Comparison of ENCODE assay signal across 40 cellular contexts in the genomic region with DNA sequence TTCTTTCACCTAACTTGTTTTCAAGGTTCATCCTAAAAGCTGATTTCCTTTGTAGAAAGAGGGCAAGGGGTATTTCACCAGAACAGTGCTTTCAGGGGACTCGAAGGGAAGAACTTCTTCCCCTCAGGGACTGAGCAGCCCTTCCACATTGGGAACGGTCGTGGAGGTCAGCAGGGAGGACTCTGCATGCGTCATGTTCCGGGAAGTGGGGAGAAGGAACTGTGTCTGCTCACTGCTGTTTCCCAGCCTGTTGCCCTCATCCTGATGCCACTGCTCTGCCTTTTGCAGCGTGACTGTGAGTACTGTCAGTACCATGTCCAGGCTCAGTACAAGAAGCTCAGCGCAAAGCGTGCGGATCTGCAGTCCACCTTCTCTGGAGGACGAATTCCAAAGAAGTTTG. TPM values are rescaled to one million over a fixed set of nuclear protein-coding genes. Genes with fewer than 3 reads are reported as not detected.
"Had no signal": no experiment of that assay in that cellular context is flagged by ENCODE, and none has a peak within 500 bp of the region (broad histone marks: within the 10 kb centered on the region; RNA-seq: fewer than 3 reads in every experiment).

No MANE protein-coding gene starts in this region.

- ATAC-seq: activated CD8-positive, alpha-beta T cell treated with anti-CD3 and anti-CD28 coated beads for 36 hours; activated naive CD8-positive, alpha-beta T cell treated with anti-CD3 and anti-CD28 coated beads, Interleukin-2, amount 50 U/mL, for 24 hours; activated T-cell treated with anti-CD3 and anti-CD28 coated beads, Interleukin-2, amount 50 U/mL, for 4 hours; activated T-cell treated with anti-CD3 and anti-CD28 coated beads, Interleukin-2, amount 50 U/mL, for 72 hours; activated T-helper 17 cell treated with anti-CD3 and anti-CD28 coated beads, Interleukin-2, amount 50 U/mL, for 72 hours had no signal

- DNase-seq: activated B cell treated with CpG ODN at 0.5 μM for 24 hours; activated CD4-positive, alpha-beta memory T cell treated with anti-CD3 and anti-CD28 coated beads for 36 hours; activated CD4-positive, alpha-beta T cell treated with anti-CD3 and anti-CD28 coated beads for 4 hours; activated CD4-positive, alpha-beta T cell treated with anti-CD3 and anti-CD28 coated beads, Interleukin-2, amount 10 ng/mL, durations not matched to agents 24 days and 14 days; activated CD4-positive, alpha-beta T cell treated with anti-CD3 and anti-CD28 coated beads, Interleukin-2, amount 50 U/mL, for 1 hour; activated CD4-positive, alpha-beta T cell treated with anti-CD3 and anti-CD28 coated beads, Interleukin-2, amount 50 U/mL, for 4 hours; activated CD4-positive, CD25-positive, alpha-beta regulatory T cell treated with anti-CD3 and anti-CD28 coated beads, Interleukin-2, amount 50 U/mL, for 72 hours; activated CD8-positive, alpha-beta memory T cell treated with anti-CD3 and anti-CD28 coated beads, Interleukin-2, amount 50 U/mL, for 4 hours; activated CD8-positive, alpha-beta T cell treated with anti-CD3 and anti-CD28 coated beads for 36 hours; activated effector memory CD4-positive, alpha-beta T cell treated with anti-CD3 and anti-CD28 coated beads, Interleukin-2, amount 50 U/mL, for 16 hours; activated gamma-delta T cell treated with Interleukin-2 at 50 U/mL for 16 hours; activated naive CD4-positive, alpha-beta T cell; activated naive CD4-positive, alpha-beta T cell treated with anti-CD3 and anti-CD28 coated beads for 36 hours; activated naive CD8-positive, alpha-beta T cell treated with anti-CD3 and anti-CD28 coated beads, Interleukin-2, amount 10 ng/mL, durations not matched to agents 7 days and 5 days; activated naive CD8-positive, alpha-beta T cell treated with anti-CD3 and anti-CD28 coated beads, Interleukin-2, amount 50 U/mL, for 24 hours; activated T-cell treated with anti-CD3 and anti-CD28 coated beads for 4 hours; activated T-cell treated with anti-CD3 and anti-CD28 coated beads, Interleukin-2, amount 50 U/mL, for 1 hour; activated T-cell treated with anti-CD3 and anti-CD28 coated beads, Interleukin-2, amount 50 U/mL, for 4 hours; activated T-cell treated with anti-CD3 and anti-CD28 coated beads, Interleukin-2, amount 50 U/mL, for 72 hours; amygdala; anterior cingulate cortex; caudate nucleus; T-helper 1 cell; T-helper 2 cell; T-helper 9 cell had no signal

- FAIRE-seq: bronchial epithelial cell, TTC549 had no signal

- H3K4me1 Mint-ChIP-seq: activated CD4-positive, alpha-beta T cell treated with anti-CD3 and anti-CD28 coated beads, Interleukin-2, amount 10 ng/mL, durations not matched to agents 24 days and 14 days; activated naive CD4-positive, alpha-beta T cell treated with anti-CD3 and anti-CD28 coated beads, Interleukin-2, amount 50 U/mL, for 24 hours; activated naive CD8-positive, alpha-beta T cell treated with anti-CD3 and anti-CD28 coated beads, Interleukin-2, amount 10 ng/mL, durations not matched to agents 7 days and 5 days; activated naive CD8-positive, alpha-beta T cell treated with anti-CD3 and anti-CD28 coated beads, Interleukin-2, amount 50 U/mL, for 24 hours; activated T-helper 17 cell treated with anti-CD3 and anti-CD28 coated beads, Interleukin-2, amount 50 U/mL, for 72 hours; brain; central memory CD8-positive, alpha-beta T cell had no signal

- H3K36me3 ChIP-seq: ascending aorta had no signal

- H3K4me3 Mint-ChIP-seq: activated B cell treated with CpG ODN at 0.5 μM for 24 hours; activated CD4-positive, alpha-beta memory T cell treated with anti-CD3 and anti-CD28 coated beads for 36 hours; activated CD4-positive, alpha-beta T cell treated with anti-CD3 and anti-CD28 coated beads, Interleukin-2, amount 10 ng/mL, durations not matched to agents 24 days and 14 days; activated CD8-positive, alpha-beta T cell treated with anti-CD3 and anti-CD28 coated beads for 36 hours; activated naive CD4-positive, alpha-beta T cell treated with anti-CD3 and anti-CD28 coated beads for 36 hours; activated naive CD4-positive, alpha-beta T cell treated with anti-CD3 and anti-CD28 coated beads, Interleukin-2, amount 50 U/mL, for 24 hours; activated naive CD8-positive, alpha-beta T cell; activated naive CD8-positive, alpha-beta T cell treated with anti-CD3 and anti-CD28 coated beads, Interleukin-2, amount 10 ng/mL, durations not matched to agents 7 days and 5 days; activated naive CD8-positive, alpha-beta T cell treated with anti-CD3 and anti-CD28 coated beads, Interleukin-2, amount 50 U/mL, for 24 hours; activated T-cell treated with anti-CD3 and anti-CD28 coated beads, Interleukin-2, amount 50 U/mL, for 4 hours; activated T-cell treated with anti-CD3 and anti-CD28 coated beads, Interleukin-2, amount 50 U/mL, for 72 hours; activated T-helper 1 cell treated with anti-CD3 and anti-CD28 coated beads, Interleukin-12 subunit alpha, Interleukin-12 subunit beta, Interleukin-2, Interleukin-4 antibody, amounts not matched to agents 30 ng/mL and 10 ng/mL and 1 ng/mL, durations not matched to agents 14 hours and 24 hours and 36 hours; activated T-helper 17 cell treated with anti-CD3 and anti-CD28 coated beads, Interleukin-2, amount 50 U/mL, for 72 hours; brain; central memory CD8-positive, alpha-beta T cell; T-helper 1 cell treated with Interleukin-12 subunit alpha and Interleukin-12 subunit beta and Interleukin-4 antibody, amounts not matched to agents 30 μg/mL and 1 μg/mL, for 36 hours; T-helper 2 cell treated with Interferon-gamma antibody and Interleukin-4, amounts not matched to agents 5 μg/mL and 100 μg/mL, for 36 hours had no signal

- H3K27me3 Mint-ChIP-seq: activated B cell treated with CpG ODN at 0.5 μM for 24 hours; activated CD4-positive, alpha-beta memory T cell treated with anti-CD3 and anti-CD28 coated beads for 36 hours; activated CD4-positive, alpha-beta T cell treated with anti-CD3 and anti-CD28 coated beads, Interleukin-2, amount 10 ng/mL, durations not matched to agents 24 days and 14 days; activated CD8-positive, alpha-beta T cell treated with anti-CD3 and anti-CD28 coated beads for 36 hours; activated naive CD4-positive, alpha-beta T cell treated with anti-CD3 and anti-CD28 coated beads, Interleukin-2, amount 50 U/mL, for 24 hours; activated naive CD8-positive, alpha-beta T cell; activated naive CD8-positive, alpha-beta T cell treated with anti-CD3 and anti-CD28 coated beads, Interleukin-2, amount 10 ng/mL, durations not matched to agents 7 days and 5 days; activated naive CD8-positive, alpha-beta T cell treated with anti-CD3 and anti-CD28 coated beads, Interleukin-2, amount 50 U/mL, for 24 hours; activated T-helper 17 cell treated with anti-CD3 and anti-CD28 coated beads, Interleukin-2, amount 50 U/mL, for 72 hours; brain; central memory CD8-positive, alpha-beta T cell had no signal

- H3K4me1 ChIP-seq: ascending aorta had no signal

- H3K27ac Mint-ChIP-seq: activated B cell treated with CpG ODN at 0.5 μM for 24 hours; activated CD4-positive, alpha-beta memory T cell treated with anti-CD3 and anti-CD28 coated beads for 36 hours; activated CD4-positive, alpha-beta T cell treated with anti-CD3 and anti-CD28 coated beads, Interleukin-2, amount 10 ng/mL, durations not matched to agents 24 days and 14 days; activated CD8-positive, alpha-beta T cell treated with anti-CD3 and anti-CD28 coated beads for 36 hours; activated naive CD4-positive, alpha-beta T cell treated with anti-CD3 and anti-CD28 coated beads for 36 hours; activated naive CD4-positive, alpha-beta T cell treated with anti-CD3 and anti-CD28 coated beads, Interleukin-2, amount 50 U/mL, for 24 hours; activated naive CD8-positive, alpha-beta T cell; activated naive CD8-positive, alpha-beta T cell treated with anti-CD3 and anti-CD28 coated beads, Interleukin-2, amount 10 ng/mL, durations not matched to agents 7 days and 5 days; activated naive CD8-positive, alpha-beta T cell treated with anti-CD3 and anti-CD28 coated beads, Interleukin-2, amount 50 U/mL, for 24 hours; activated T-cell treated with anti-CD3 and anti-CD28 coated beads, Interleukin-2, amount 50 U/mL, for 72 hours; activated T-helper 1 cell treated with anti-CD3 and anti-CD28 coated beads, Interleukin-12 subunit alpha, Interleukin-12 subunit beta, Interleukin-2, Interleukin-4 antibody, amounts not matched to agents 30 ng/mL and 10 ng/mL and 1 ng/mL, durations not matched to agents 14 hours and 24 hours and 36 hours; activated T-helper 17 cell treated with anti-CD3 and anti-CD28 coated beads, Interleukin-2, amount 50 U/mL, for 72 hours; T-helper 1 cell treated with Interleukin-12 subunit alpha and Interleukin-12 subunit beta and Interleukin-4 antibody, amounts not matched to agents 30 μg/mL and 1 μg/mL, for 36 hours; T-helper 2 cell treated with Interferon-gamma antibody and Interleukin-4, amounts not matched to agents 5 μg/mL and 100 μg/mL, for 36 hours had no signal

- H3K9me3 ChIP-seq: ascending aorta had no signal

- H3K4me3 ChIP-seq: ascending aorta, cardiac muscle cell had no signal

- H3K36me3 Mint-ChIP-seq: activated naive CD4-positive, alpha-beta T cell treated with anti-CD3 and anti-CD28 coated beads, Interleukin-2, amount 50 U/mL, for 24 hours had no signal

- H3K27ac ChIP-seq: ascending aorta, cardiac muscle cell, VCaP had no signal

- H3K27me3 ChIP-seq: ascending aorta, cardiac muscle cell had no signal

- H3K9me3 Mint-ChIP-seq: activated B cell treated with CpG ODN at 0.5 μM for 24 hours; activated CD4-positive, alpha-beta memory T cell treated with anti-CD3 and anti-CD28 coated beads for 36 hours; activated CD4-positive, alpha-beta T cell treated with anti-CD3 and anti-CD28 coated beads, Interleukin-2, amount 10 ng/mL, durations not matched to agents 24 days and 14 days; activated CD8-positive, alpha-beta T cell treated with anti-CD3 and anti-CD28 coated beads for 36 hours; activated naive CD4-positive, alpha-beta T cell treated with anti-CD3 and anti-CD28 coated beads, Interleukin-2, amount 50 U/mL, for 24 hours; activated naive CD8-positive, alpha-beta T cell treated with anti-CD3 and anti-CD28 coated beads, Interleukin-2, amount 10 ng/mL, durations not matched to agents 7 days and 5 days; activated naive CD8-positive, alpha-beta T cell treated with anti-CD3 and anti-CD28 coated beads, Interleukin-2, amount 50 U/mL, for 24 hours; activated T-cell treated with anti-CD3 and anti-CD28 coated beads, Interleukin-2, amount 50 U/mL, for 72 hours; activated T-helper 1 cell treated with anti-CD3 and anti-CD28 coated beads, Interleukin-12 subunit alpha, Interleukin-12 subunit beta, Interleukin-2, Interleukin-4 antibody, amounts not matched to agents 30 ng/mL and 10 ng/mL and 1 ng/mL, durations not matched to agents 14 hours and 24 hours and 36 hours; activated T-helper 17 cell treated with anti-CD3 and anti-CD28 coated beads, Interleukin-2, amount 50 U/mL, for 72 hours; central memory CD8-positive, alpha-beta T cell; T-helper 1 cell treated with Interleukin-12 subunit alpha and Interleukin-12 subunit beta and Interleukin-4 antibody, amounts not matched to agents 30 μg/mL and 1 μg/mL, for 36 hours; T-helper 2 cell treated with Interferon-gamma antibody and Interleukin-4, amounts not matched to agents 5 μg/mL and 100 μg/mL, for 36 hours had no signal

RNA-seq across cellular contexts. Expression of a gene that starts 45.6 kb away (rescaled TPM):
- total RNA-seq: activated B cell treated with CpG ODN at 0.5 μM for 24 hours; activated CD4-positive, alpha-beta memory T cell treated with anti-CD3 and anti-CD28 coated beads for 36 hours; activated CD4-positive, alpha-beta T cell treated with anti-CD3 and anti-CD28 coated beads, Interleukin-2, amount 10 ng/mL, durations not matched to agents 24 days and 14 days; activated CD8-positive, alpha-beta memory T cell treated with anti-CD3 and anti-CD28 coated beads for 36 hours; activated CD8-positive, alpha-beta T cell treated with anti-CD3 and anti-CD28 coated beads for 36 hours; activated naive CD4-positive, alpha-beta T cell treated with anti-CD3 and anti-CD28 coated beads for 36 hours; activated naive CD8-positive, alpha-beta T cell treated with anti-CD3 and anti-CD28 coated beads, Interleukin-2, amount 10 ng/mL, durations not matched to agents 7 days and 5 days; activated T-cell treated with anti-CD3 and anti-CD28 coated beads, Interleukin-2, amount 50 U/mL, for 4 hours; activated T-cell treated with anti-CD3 and anti-CD28 coated beads, Interleukin-2, amount 50 U/mL, for 72 hours; activated T-helper 1 cell treated with anti-CD3 and anti-CD28 coated beads, Interleukin-12 subunit alpha, Interleukin-12 subunit beta, Interleukin-2, Interleukin-4 antibody, amounts not matched to agents 30 ng/mL and 10 ng/mL and 1 ng/mL, durations not matched to agents 14 hours and 24 hours and 36 hours; activated T-helper 17 cell treated with anti-CD3 and anti-CD28 coated beads, Interleukin-2, amount 50 U/mL, for 72 hours; ascending aorta; bronchial epithelial cell; cardiac muscle cell had no signal
- polyA plus RNA-seq: adipose tissue, cardiac muscle cell had no signal
